Comparison of ENCODE assay signal across 1 cellular context in genomic region chr20:24468401-24469115, GRCh38.
TF ChIP-seq lines count a peak whose summit lies in the region.

No MANE protein-coding gene starts in this region.

TF ChIP-seq in GM23338, 12 proteins besides CTCF, POLR2A, EP300 and RAD21:
- TF ChIP-seq REST (IDR thresholded peaks at IDR 0.05; ENCODE audit: unreplicated experiment) (no peak), EZH2phosphoT487 (IDR thresholded peaks at IDR 0.05; ENCODE audit: unreplicated experiment) (no peak), CREB1 (CRISPR knock-in tag; IDR thresholded peaks at IDR 0.05; ENCODE audit: low read depth) (no peak), ETS1 (IDR thresholded peaks at IDR 0.05) (no peak), ZNF114 (CRISPR knock-in tag; IDR thresholded peaks at IDR 0.05) (no peak), POLR2AphosphoS5 (IDR thresholded peaks at IDR 0.05; ENCODE audit: low read depth) (no peak), JUNB (IDR thresholded peaks at IDR 0.05; ENCODE audit: unreplicated experiment) (no peak), STAT1 (IDR thresholded peaks at IDR 0.05; ENCODE audit: unreplicated experiment) (no peak), EZH2 (IDR thresholded peaks at IDR 0.05; ENCODE audit: low read depth, unreplicated experiment) (no peak), ZNF462 (CRISPR knock-in tag; IDR thresholded peaks at IDR 0.05) (no peak), ZNF331 (CRISPR knock-in tag; IDR thresholded peaks at IDR 0.05; ENCODE audit: low read depth) (no peak), NANOG (IDR thresholded peaks at IDR 0.05; ENCODE audit: borderline replicate concordance) (no peak)
